In the genomic region with DNA sequence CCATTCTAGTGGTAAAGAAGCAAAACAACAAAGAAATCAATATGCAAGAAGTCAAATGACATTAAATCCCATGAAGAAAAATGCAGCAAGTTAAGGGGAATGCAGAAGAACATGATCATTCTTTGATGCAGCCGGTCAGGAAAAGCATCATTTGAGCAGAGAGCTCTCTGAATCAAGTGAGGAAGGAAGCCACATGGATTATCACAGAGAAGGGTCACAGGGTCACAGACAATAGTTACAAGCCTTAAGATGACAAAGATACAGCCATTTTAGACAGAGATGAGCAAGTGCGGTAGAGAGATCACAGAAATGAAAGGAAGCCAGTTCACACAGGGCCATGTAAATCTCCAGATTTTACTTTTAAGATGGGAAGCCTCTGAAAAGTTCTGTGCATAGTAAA, we compare ENCODE assay signal across 22 cellular contexts.
"Had no signal": no experiment of that assay in that cellular context is flagged by ENCODE, and none has a peak within 500 bp of the region (broad histone marks: within the 10 kb centered on the region; RNA-seq: fewer than 3 reads in every experiment).

No MANE protein-coding gene starts in this region.

- H3K27me3 Mint-ChIP-seq: activated CD4-positive, alpha-beta T cell treated with anti-CD3 and anti-CD28 coated beads, Interleukin-2, amount 10 ng/mL, durations not matched to agents 24 days and 14 days; activated CD8-positive, alpha-beta memory T cell treated with anti-CD3 and anti-CD28 coated beads, Interleukin-2, amount 10 ng/mL, durations not matched to agents 7 days and 5 days; activated CD8-positive, alpha-beta T cell treated with anti-CD3 and anti-CD28 coated beads for 36 hours; activated naive CD8-positive, alpha-beta T cell treated with anti-CD3 and anti-CD28 coated beads, Interleukin-2, amount 10 ng/mL, durations not matched to agents 7 days and 5 days had no signal

- H3K36me3 ChIP-seq: left ventricle myocardium inferior, pancreas had no signal

- H3K4me1 Mint-ChIP-seq: nephron had no signal

- H3K4me3 ChIP-seq: left ventricle myocardium inferior, pancreas, stomach, suprapubic skin, tibial nerve had no signal

- H3K27ac ChIP-seq: foreskin keratinocyte, left ventricle myocardium inferior, pancreas, stomach, suprapubic skin, tibial nerve had no signal

- H3K4me3 Mint-ChIP-seq: activated CD4-positive, alpha-beta T cell treated with anti-CD3 and anti-CD28 coated beads, Interleukin-2, amount 10 ng/mL, durations not matched to agents 24 days and 14 days; activated CD8-positive, alpha-beta memory T cell treated with anti-CD3 and anti-CD28 coated beads, Interleukin-2, amount 10 ng/mL, durations not matched to agents 7 days and 5 days; activated CD8-positive, alpha-beta T cell treated with anti-CD3 and anti-CD28 coated beads for 36 hours; activated naive CD8-positive, alpha-beta T cell treated with anti-CD3 and anti-CD28 coated beads, Interleukin-2, amount 10 ng/mL, durations not matched to agents 7 days and 5 days; nephron; T-helper 2 cell treated with Interferon-gamma antibody and Interleukin-4, amounts not matched to agents 5 μg/mL and 100 μg/mL, for 36 hours had no signal

- H3K27ac Mint-ChIP-seq: activated CD4-positive, alpha-beta T cell treated with anti-CD3 and anti-CD28 coated beads, Interleukin-2, amount 10 ng/mL, durations not matched to agents 24 days and 14 days; activated CD8-positive, alpha-beta memory T cell treated with anti-CD3 and anti-CD28 coated beads, Interleukin-2, amount 10 ng/mL, durations not matched to agents 7 days and 5 days; activated CD8-positive, alpha-beta T cell treated with anti-CD3 and anti-CD28 coated beads for 36 hours; activated naive CD8-positive, alpha-beta T cell treated with anti-CD3 and anti-CD28 coated beads, Interleukin-2, amount 10 ng/mL, durations not matched to agents 7 days and 5 days; nephron; T-helper 2 cell treated with Interferon-gamma antibody and Interleukin-4, amounts not matched to agents 5 μg/mL and 100 μg/mL, for 36 hours had no signal

- DNase-seq: activated CD4-positive, alpha-beta T cell treated with anti-CD3 and anti-CD28 coated beads, Interleukin-2, amount 10 ng/mL, durations not matched to agents 24 days and 14 days; activated CD8-positive, alpha-beta memory T cell treated with anti-CD3 and anti-CD28 coated beads, Interleukin-2, amount 10 ng/mL, durations not matched to agents 7 days and 5 days; activated CD8-positive, alpha-beta T cell treated with anti-CD3 and anti-CD28 coated beads for 36 hours; activated gamma-delta T cell treated with Interleukin-2 at 50 U/mL for 16 hours; activated naive CD8-positive, alpha-beta T cell treated with anti-CD3 and anti-CD28 coated beads, Interleukin-2, amount 10 ng/mL, durations not matched to agents 7 days and 5 days; activated T-cell treated with anti-CD3 and anti-CD28 coated beads for 4 hours; amygdala; cortex of kidney; effector CD4-positive, alpha-beta T cell; foreskin keratinocyte; kidney glomerular epithelial cell; left ventricle myocardium inferior; pancreas; right cardiac atrium; stimulated activated CD4-positive, alpha-beta T cell treated with anti-CD3 and anti-CD28 coated beads, Interleukin-12 subunit alpha, Interleukin-12 subunit beta, amount 100 ng/mL, for 4 hours; stimulated activated CD4-positive, alpha-beta T cell treated with anti-CD3 and anti-CD28 coated beads, Interleukin-4, amount 100 ng/mL, for 4 hours; stomach had no signal

- H3K27me3 ChIP-seq: foreskin keratinocyte, pancreas, stomach, suprapubic skin, tibial nerve had no signal

- H3K9me3 ChIP-seq: left ventricle myocardium inferior, pancreas, stomach, suprapubic skin, tibial nerve had no signal

- ATAC-seq: activated CD8-positive, alpha-beta memory T cell treated with anti-CD3 and anti-CD28 coated beads, Interleukin-2, amount 10 ng/mL, durations not matched to agents 7 days and 5 days; activated CD8-positive, alpha-beta T cell treated with anti-CD3 and anti-CD28 coated beads for 36 hours; foreskin keratinocyte; pancreas; right cardiac atrium; SK-N-SH treated with all-trans-retinoic acid at 6 μM for 48 hours had no signal
